Comparison of ENCODE assay signal across 24 cellular contexts in genomic region chr3:18429021-18429745, GRCh38. TPM values are rescaled to one million over a fixed set of nuclear protein-coding genes. Genes with fewer than 3 reads are reported as not detected.
A peak's percentile ranks its signal among the peaks of the same experiment; 100 is the strongest.
DNase-seq lines count a peak whose midpoint lies in the region; ATAC-seq and TF ChIP-seq lines count a peak whose summit lies in the region.
"Had no signal": no experiment of that assay in that cellular context is flagged by ENCODE, and none has a peak within 500 bp of the region (broad histone marks: within the 10 kb centered on the region; RNA-seq: fewer than 3 reads in every experiment).

No MANE protein-coding gene starts in this region.

- peak overlapping the region; percentile 63 for H3K4me3 Mint-ChIP-seq in activated CD4-positive, alpha-beta T cell treated with anti-CD3 and anti-CD28 coated beads, Interleukin-2, amount 10 ng/mL, durations not matched to agents 7 days and 5 days
- H3K4me3 Mint-ChIP-seq in activated CD4-positive, alpha-beta memory T cell treated with anti-CD3 and anti-CD28 coated beads, Interleukin-2, amount 10 ng/mL, durations not matched to agents 7 days and 5 days: peak overlapping the region; percentile 59
- H3K4me3 Mint-ChIP-seq in naive thymus-derived CD4-positive, alpha-beta T cell: peak overlapping the region; percentile 42 to 100 (median 86)

- H3K27me3 Mint-ChIP-seq in activated CD4-positive, alpha-beta T cell treated with anti-CD3 and anti-CD28 coated beads, Interleukin-2, amount 10 ng/mL, durations not matched to agents 7 days and 5 days: no peaks in the 10 kb centered on the region
- no peaks in the 10 kb centered on the region for H3K27me3 Mint-ChIP-seq in activated CD4-positive, alpha-beta memory T cell treated with anti-CD3 and anti-CD28 coated beads, Interleukin-2, amount 10 ng/mL, durations not matched to agents 7 days and 5 days
- peaks cover 0 to 2% (median 0%) of the 10 kb centered on the region in 5 donors for H3K27me3 Mint-ChIP-seq in naive thymus-derived CD4-positive, alpha-beta T cell

- POLR2A ChIA-PET in activated CD4-positive, alpha-beta T cell treated with anti-CD3 and anti-CD28 coated beads, Interleukin-2, amount 10 ng/mL, durations not matched to agents 7 days and 5 days (lab: Charles Lee): no interaction called here
- POLR2A ChIA-PET in HEK293 (lab: Yijun Ruan, JAX): no interaction called here
- POLR2A ChIA-PET in activated CD4-positive, alpha-beta memory T cell treated with anti-CD3 and anti-CD28 coated beads, Interleukin-2, amount 10 ng/mL, durations not matched to agents 7 days and 5 days (lab: Charles Lee): interaction anchor here (0.5 to 10.5 kb wide), 8 partner anchors 8 to 334 kb away, joined by 3 to 180 read pairs (median 5); partner anchors contain the start of gene SATB1
- POLR2A ChIA-PET in naive thymus-derived CD4-positive, alpha-beta T cell (lab: Charles Lee): interaction anchor here (0.7 to 11.5 kb wide), 10 partner anchors 8 to 228 kb away, joined by 3 to 206 read pairs (median 12); partner anchors contain the start of gene SATB1

- no peak overlapping the region for H3K27ac ChIP-seq in HEK293 (ENCODE audit: extremely low read depth, low read depth, low read length)
- peak overlapping the region; percentile 97 for H3K27ac ChIP-seq in naive thymus-derived CD4-positive, alpha-beta T cell (ENCODE audit: low read depth, low read length)
- H3K27ac ChIP-seq in effector memory CD4-positive, alpha-beta T cell (ENCODE audit: insufficient read depth, low read length, poor library complexity, severe bottlenecking): no peak overlapping the region
- H3K27ac ChIP-seq: BLaER1 treated with 17β-estradiol and CSF1 and Interleukin-3, amounts not matched to agents 10 nM and 100 nM; body of pancreas; foreskin keratinocyte; hepatocyte; left ventricle myocardium inferior; pancreas; Peyer's patch; right lobe of liver had no signal

- H3K27ac Mint-ChIP-seq in activated CD4-positive, alpha-beta T cell treated with anti-CD3 and anti-CD28 coated beads, Interleukin-2, amount 10 ng/mL, durations not matched to agents 7 days and 5 days: peak overlapping the region; percentile 64
- H3K27ac Mint-ChIP-seq in activated CD4-positive, alpha-beta memory T cell treated with anti-CD3 and anti-CD28 coated beads, Interleukin-2, amount 10 ng/mL, durations not matched to agents 7 days and 5 days: peak overlapping the region; percentile 68
- H3K27ac Mint-ChIP-seq in naive thymus-derived CD4-positive, alpha-beta T cell: peak overlapping the region; percentile 80 to 98 (median 87)
- H3K27ac Mint-ChIP-seq: nephron had no signal

- peaks cover 56% of the 10 kb centered on the region for H3K36me3 Mint-ChIP-seq in activated CD4-positive, alpha-beta T cell treated with anti-CD3 and anti-CD28 coated beads, Interleukin-2, amount 10 ng/mL, durations not matched to agents 7 days and 5 days (ENCODE audit: low read depth)
- peaks cover 56% of the 10 kb centered on the region for H3K36me3 Mint-ChIP-seq in activated CD4-positive, alpha-beta memory T cell treated with anti-CD3 and anti-CD28 coated beads, Interleukin-2, amount 10 ng/mL, durations not matched to agents 7 days and 5 days (ENCODE audit: low read depth)
- peaks cover 0 to 56% (median 3%) of the 10 kb centered on the region in 5 donors for H3K36me3 Mint-ChIP-seq in naive thymus-derived CD4-positive, alpha-beta T cell

- H3K4me1 ChIP-seq in HEK293 (ENCODE audit: control insufficient read depth, insufficient read depth, low read length): peaks cover 11% of the 10 kb centered on the region
- peaks cover 0 to 36% of the 10 kb centered on the region in 2 donors for H3K4me1 ChIP-seq in naive thymus-derived CD4-positive, alpha-beta T cell (ENCODE audit: control insufficient read depth in 2 of 2, insufficient read depth in 2 of 2, low read length in 2 of 2)
- H3K4me1 ChIP-seq in effector memory CD4-positive, alpha-beta T cell (ENCODE audit: control insufficient read depth, insufficient read depth, low read length, poor library complexity, severe bottlenecking): peaks cover 11% of the 10 kb centered on the region

- no peaks in the 10 kb centered on the region for H3K27me3 ChIP-seq in naive thymus-derived CD4-positive, alpha-beta T cell (ENCODE audit: control insufficient read depth in 2 of 2, insufficient read depth in 2 of 2, low read length in 2 of 2)
- no peaks in the 10 kb centered on the region for H3K27me3 ChIP-seq in effector memory CD4-positive, alpha-beta T cell (replicated peaks; ENCODE audit: control insufficient read depth, insufficient read depth, low read length, poor library complexity, severe bottlenecking)
- H3K27me3 ChIP-seq: BLaER1 treated with 17β-estradiol and CSF1 and Interleukin-3, amounts not matched to agents 10 nM and 100 nM; body of pancreas; foreskin keratinocyte; hepatocyte; pancreas; Peyer's patch; right lobe of liver had no signal

- CTCF ChIA-PET in activated CD4-positive, alpha-beta T cell treated with anti-CD3 and anti-CD28 coated beads, Interleukin-2, amount 10 ng/mL, durations not matched to agents 7 days and 5 days (lab: Charles Lee): interaction anchor here (1.1 to 1.7 kb wide), 3 partner anchors 9 to 329 kb away, joined by 3 to 6 read pairs (median 4); no protein-coding TSS in a partner anchor
- CTCF ChIA-PET in HEK293 (lab: Yijun Ruan, JAX): no interaction called here
- CTCF ChIA-PET in activated CD4-positive, alpha-beta memory T cell treated with anti-CD3 and anti-CD28 coated beads, Interleukin-2, amount 10 ng/mL, durations not matched to agents 7 days and 5 days (lab: Charles Lee): interaction anchor here (0.9 to 3.7 kb wide), 4 partner anchors 16 to 559 kb away, joined by 3 to 17 read pairs (median 3); no protein-coding TSS in a partner anchor
- CTCF ChIA-PET in naive thymus-derived CD4-positive, alpha-beta T cell (lab: Charles Lee): interaction anchor here (1.2 to 2.2 kb wide), 3 partner anchors 9 to 329 kb away, joined by 3 to 7 read pairs (median 3); no protein-coding TSS in a partner anchor

- H3K4me1 Mint-ChIP-seq in activated CD4-positive, alpha-beta T cell treated with anti-CD3 and anti-CD28 coated beads, Interleukin-2, amount 10 ng/mL, durations not matched to agents 7 days and 5 days: peaks cover 66% of the 10 kb centered on the region
- H3K4me1 Mint-ChIP-seq in activated CD4-positive, alpha-beta memory T cell treated with anti-CD3 and anti-CD28 coated beads, Interleukin-2, amount 10 ng/mL, durations not matched to agents 7 days and 5 days: peaks cover 66% of the 10 kb centered on the region
- H3K4me1 Mint-ChIP-seq in naive thymus-derived CD4-positive, alpha-beta T cell: peaks cover 39 to 73% (median 67%) of the 10 kb centered on the region in 7 donors

- H3K9me3 ChIP-seq in HEK293 (ENCODE audit: control insufficient read depth, insufficient read depth, low read depth, low read length): no peaks in the 10 kb centered on the region
- H3K9me3 ChIP-seq in naive thymus-derived CD4-positive, alpha-beta T cell (ENCODE audit: control insufficient read depth in 2 of 3, low read length in 3 of 3): no peaks in the 10 kb centered on the region
- no peaks in the 10 kb centered on the region for H3K9me3 ChIP-seq in effector memory CD4-positive, alpha-beta T cell (ENCODE audit: control insufficient read depth, low read length)
- H3K9me3 ChIP-seq: BLaER1 treated with 17β-estradiol and CSF1 and Interleukin-3, amounts not matched to agents 10 nM and 100 nM; body of pancreas; left ventricle myocardium inferior; pancreas; Peyer's patch; right lobe of liver had no signal

- H3K9me3 Mint-ChIP-seq in activated CD4-positive, alpha-beta T cell treated with anti-CD3 and anti-CD28 coated beads, Interleukin-2, amount 10 ng/mL, durations not matched to agents 7 days and 5 days: no peaks in the 10 kb centered on the region
- H3K9me3 Mint-ChIP-seq in activated CD4-positive, alpha-beta memory T cell treated with anti-CD3 and anti-CD28 coated beads, Interleukin-2, amount 10 ng/mL, durations not matched to agents 7 days and 5 days: no peaks in the 10 kb centered on the region
- H3K9me3 Mint-ChIP-seq in naive thymus-derived CD4-positive, alpha-beta T cell: peaks cover 0 to 2% (median 0%) of the 10 kb centered on the region in 11 donors
- H3K9me3 Mint-ChIP-seq: nephron had no signal

- intact Hi-C loops in naive thymus-derived CD4-positive, alpha-beta T cell (cut with micrococcal nuclease): loop anchor here (1.0 to 10.0 kb wide), 5 partner anchors 9 to 1616 kb away; partner anchors contain the start of genes KAT2B (in 2 of the 2), PLCL2 (in 1 of the 2) and TBC1D5 (in 1 of the 2)

- H3K4me3 ChIP-seq in HEK293 (ENCODE audit: low read depth, low read length): no peak overlapping the region
- peak overlapping the region; percentile 4 for H3K4me3 ChIP-seq in naive thymus-derived CD4-positive, alpha-beta T cell (ENCODE audit: low read length)
- no peak overlapping the region for H3K4me3 ChIP-seq in effector memory CD4-positive, alpha-beta T cell (ENCODE audit: insufficient read depth, low read depth, low read length, poor library complexity, severe bottlenecking)
- H3K4me3 ChIP-seq: BLaER1 treated with 17β-estradiol and CSF1 and Interleukin-3, amounts not matched to agents 10 nM and 100 nM; body of pancreas; hepatocyte; left ventricle myocardium inferior; pancreas; Peyer's patch; right lobe of liver had no signal

- no peak for ATAC-seq in naive thymus-derived CD4-positive, alpha-beta T cell
- ATAC-seq: body of pancreas, pancreas, right lobe of liver had no signal

- DNase-seq in activated CD4-positive, alpha-beta T cell treated with anti-CD3 and anti-CD28 coated beads, Interleukin-2, amount 10 ng/mL, durations not matched to agents 7 days and 5 days: no peak
- DNase-seq in activated CD4-positive, alpha-beta T cell treated with anti-CD3 and anti-CD28 coated beads for 48 hours: no peak
- DNase-seq in activated CD4-positive, alpha-beta memory T cell treated with anti-CD3 and anti-CD28 coated beads, Interleukin-2, amount 10 ng/mL, durations not matched to agents 7 days and 5 days: no peak
- no peak for DNase-seq in naive thymus-derived CD4-positive, alpha-beta T cell
- DNase-seq in SHP77 treated with DMSO at 0.1 percent for 48 hours (lab: John Stamatoyannopoulos, UW) (no peak), GM10266 (ENCODE audit: extremely low spot score) (no peak)
- DNase-seq in effector memory CD4-positive, alpha-beta T cell: no peak
- DNase-seq: activated CD4-positive, CD25-positive, alpha-beta regulatory T cell; body of pancreas; DMS 273 treated with DMSO at 0.1 percent for 48 hours; effector CD4-positive, alpha-beta T cell; erythroblast; left ventricle myocardium inferior; NCI-H1105; NCI-H2029 treated with DMSO at 0.1 percent for 48 hours; pancreas; Peyer's patch; right lobe of liver; T-helper 9 cell had no signal

- TF ChIP-seq CTCF in HEK293 (tag by site-specific recombination; IDR thresholded peaks at IDR 0.05) (no peak), GM10266 (IDR thresholded peaks at IDR 0.05; ENCODE audit: control insufficient read depth, insufficient read depth, low read depth, missing control alignments) (no peak)

- H3K36me3 ChIP-seq in HEK293 (ENCODE audit: control insufficient read depth in 2 of 2, insufficient read depth in 1 of 2, low read length in 2 of 2): no peaks in the 10 kb centered on the region
- peaks cover 0 to 15% (median 0%) of the 10 kb centered on the region in 3 experiments for H3K36me3 ChIP-seq in naive thymus-derived CD4-positive, alpha-beta T cell (ENCODE audit: control insufficient read depth in 2 of 3, insufficient read depth in 3 of 3, low read length in 3 of 3)
- no peaks in the 10 kb centered on the region for H3K36me3 ChIP-seq in effector memory CD4-positive, alpha-beta T cell (ENCODE audit: control insufficient read depth, insufficient read depth, low read length)
- H3K36me3 ChIP-seq: left ventricle myocardium inferior, pancreas, Peyer's patch, right lobe of liver had no signal

RNA-seq across cellular contexts. Expression of gene SATB1, which starts 4.0 kb away (rescaled TPM):
- 100 to 1,000 TPM; 323 to 357 TPM for total RNA-seq in activated CD4-positive, alpha-beta T cell treated with anti-CD3 and anti-CD28 coated beads, Interleukin-2, amount 10 ng/mL, durations not matched to agents 7 days and 5 days
- total RNA-seq in activated CD4-positive, alpha-beta memory T cell treated with anti-CD3 and anti-CD28 coated beads, Interleukin-2, amount 10 ng/mL, durations not matched to agents 7 days and 5 days: 100 to 1,000 TPM; 263 to 267 TPM
- total RNA-seq in naive thymus-derived CD4-positive, alpha-beta T cell: 100 to 1,000 TPM; 258 to 482 (median 451) TPM
- polyA plus RNA-seq in naive thymus-derived CD4-positive, alpha-beta T cell: 100 to 1,000 TPM; 286 to 389 TPM

Comparison
In these comparisons a context has a peak if more than half of its experiments do, and no peak if none do; other contexts are left out.
1. POLR2A ChIA-PET loops: an anchor here in activated CD4-positive, alpha-beta memory T cell treated with anti-CD3 and anti-CD28 coated beads, Interleukin-2, amount 10 ng/mL, durations not matched to agents 7 days and 5 days (0.5 to 10.5 kb wide) and naive thymus-derived CD4-positive, alpha-beta T cell (0.7 to 11.5 kb wide); none called in activated CD4-positive, alpha-beta T cell treated with anti-CD3 and anti-CD28 coated beads, Interleukin-2, amount 10 ng/mL, durations not matched to agents 7 days and 5 days and HEK293.